ENCODE assay signal across 1 cellular context in the genomic region with DNA sequence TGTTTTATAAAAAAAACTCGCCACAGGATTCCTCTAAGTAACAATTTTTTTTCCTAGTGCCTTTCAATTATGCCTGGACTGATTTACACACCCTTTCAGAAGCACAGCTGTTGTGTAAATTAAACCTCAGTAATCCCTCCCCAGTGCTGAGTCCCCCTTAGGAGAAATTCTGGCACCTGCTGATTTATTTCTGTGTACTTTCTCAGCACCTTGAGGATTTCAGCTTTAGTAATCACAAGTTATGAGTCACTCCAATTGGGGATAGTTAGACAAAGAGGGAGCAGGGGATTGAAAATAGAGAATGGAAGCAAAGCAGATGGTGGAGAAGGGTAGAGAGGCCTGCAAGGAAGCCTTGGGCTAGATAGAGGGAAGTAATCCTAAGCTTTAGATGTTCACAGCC.
A peak's percentile ranks its signal among the peaks of the same experiment; 100 is the strongest.
TF ChIP-seq lines count a peak whose summit lies in the region.

No MANE protein-coding gene starts in this region.

TF ChIP-seq in HEK293, 187 proteins besides CTCF, POLR2A, EP300 and RAD21 (continued from another document):
- TF ChIP-seq REST (tag by site-specific recombination; IDR thresholded peaks at IDR 0.05) (no peak), ZNF423 (tag by site-specific recombination; IDR thresholded peaks at IDR 0.05) (no peak), ZNF174 (tag by site-specific recombination; IDR thresholded peaks at IDR 0.05) (no peak), ZNF214 (tag by site-specific recombination; IDR thresholded peaks at IDR 0.05; ENCODE audit: borderline replicate concordance) (no peak), ZNF560 (tag by site-specific recombination; IDR thresholded peaks at IDR 0.05; ENCODE audit: borderline replicate concordance) (no peak), ZNF341 (tag by site-specific recombination; IDR thresholded peaks at IDR 0.05; ENCODE audit: low read depth) (no peak), ZBTB17 (tag by site-specific recombination; IDR thresholded peaks at IDR 0.05) (no peak), TCF7L2 (IDR thresholded peaks at IDR 0.05; ENCODE audit: borderline replicate concordance, low read depth, low read length) (no peak), ZNF404 (tag by site-specific recombination; IDR thresholded peaks at IDR 0.05) (no peak), MZF1 (tag by site-specific recombination; IDR thresholded peaks at IDR 0.05; ENCODE audit: borderline replicate concordance) (peak; percentile 90), ZSCAN5A (tag by site-specific recombination; IDR thresholded peaks at IDR 0.05) (no peak), ZNF626 (tag by site-specific recombination; IDR thresholded peaks at IDR 0.05) (no peak), SP7 (tag by site-specific recombination; IDR thresholded peaks at IDR 0.05) (peak; percentile 81), REPIN1 (tag by site-specific recombination; IDR thresholded peaks at IDR 0.05; ENCODE audit: low read depth) (no peak), PRDM1 (tag by site-specific recombination; IDR thresholded peaks at IDR 0.05) (peak; percentile 58; the same call in 1 of the 2 replicates), ZNF660 (tag by site-specific recombination; IDR thresholded peaks at IDR 0.05) (0 out of 2 replicates have a peak, but pooled peaks have one; percentile 10), MEIS1 (CRISPR knock-in tag; IDR thresholded peaks at IDR 0.05; ENCODE audit: borderline replicate concordance) (no peak), KLF1 (tag by site-specific recombination; IDR thresholded peaks at IDR 0.05) (no peak), ZNF335 (tag by site-specific recombination; conservative IDR thresholded peaks at IDR 0.05) (no peak; the same call in 1 of the 2 replicates), ZNF792 (tag by site-specific recombination; IDR thresholded peaks at IDR 0.05) (no peak), OSR2 (tag by site-specific recombination; IDR thresholded peaks at IDR 0.05) (0 out of 2 replicates have a peak, but pooled peaks have one; percentile 32), PRDM10 (tag by site-specific recombination; IDR thresholded peaks at IDR 0.05) (peak; percentile 60), PRDM4 (tag by site-specific recombination; IDR thresholded peaks at IDR 0.05) (0 out of 2 replicates have a peak, but pooled peaks have one; percentile 18), BCL11B (tag by site-specific recombination; IDR thresholded peaks at IDR 0.05; ENCODE audit: low read depth) (no peak), GLIS1 (tag by site-specific recombination; IDR thresholded peaks at IDR 0.05) (peak; percentile 48; the same call in 1 of the 2 replicates), SP2 (tag by site-specific recombination; IDR thresholded peaks at IDR 0.05) (no peak), KLF10 (tag by site-specific recombination; IDR thresholded peaks at IDR 0.05) (no peak), ZNF37A (tag by site-specific recombination; IDR thresholded peaks at IDR 0.05) (no peak), ZIC2 (tag by site-specific recombination; IDR thresholded peaks at IDR 0.05) (peak; percentile 92), GLIS2 (tag by site-specific recombination; IDR thresholded peaks at IDR 0.05) (no peak), HOXC10 (CRISPR knock-in tag; IDR thresholded peaks at IDR 0.05) (no peak), GFI1B (tag by site-specific recombination; IDR thresholded peaks at IDR 0.05) (peak; percentile 45; the same call in 1 of the 2 replicates), ZSCAN16 (tag by site-specific recombination; IDR thresholded peaks at IDR 0.05) (no peak), ZNF114 (tag by site-specific recombination; IDR thresholded peaks at IDR 0.05) (no peak), ZNF791 (tag by site-specific recombination; IDR thresholded peaks at IDR 0.05) (no peak), ZNF530 (tag by site-specific recombination; IDR thresholded peaks at IDR 0.05; ENCODE audit: low read depth) (no peak), ZNF48 (tag by site-specific recombination; IDR thresholded peaks at IDR 0.05) (no peak)
- TF ChIP-seq, protein P1, sequence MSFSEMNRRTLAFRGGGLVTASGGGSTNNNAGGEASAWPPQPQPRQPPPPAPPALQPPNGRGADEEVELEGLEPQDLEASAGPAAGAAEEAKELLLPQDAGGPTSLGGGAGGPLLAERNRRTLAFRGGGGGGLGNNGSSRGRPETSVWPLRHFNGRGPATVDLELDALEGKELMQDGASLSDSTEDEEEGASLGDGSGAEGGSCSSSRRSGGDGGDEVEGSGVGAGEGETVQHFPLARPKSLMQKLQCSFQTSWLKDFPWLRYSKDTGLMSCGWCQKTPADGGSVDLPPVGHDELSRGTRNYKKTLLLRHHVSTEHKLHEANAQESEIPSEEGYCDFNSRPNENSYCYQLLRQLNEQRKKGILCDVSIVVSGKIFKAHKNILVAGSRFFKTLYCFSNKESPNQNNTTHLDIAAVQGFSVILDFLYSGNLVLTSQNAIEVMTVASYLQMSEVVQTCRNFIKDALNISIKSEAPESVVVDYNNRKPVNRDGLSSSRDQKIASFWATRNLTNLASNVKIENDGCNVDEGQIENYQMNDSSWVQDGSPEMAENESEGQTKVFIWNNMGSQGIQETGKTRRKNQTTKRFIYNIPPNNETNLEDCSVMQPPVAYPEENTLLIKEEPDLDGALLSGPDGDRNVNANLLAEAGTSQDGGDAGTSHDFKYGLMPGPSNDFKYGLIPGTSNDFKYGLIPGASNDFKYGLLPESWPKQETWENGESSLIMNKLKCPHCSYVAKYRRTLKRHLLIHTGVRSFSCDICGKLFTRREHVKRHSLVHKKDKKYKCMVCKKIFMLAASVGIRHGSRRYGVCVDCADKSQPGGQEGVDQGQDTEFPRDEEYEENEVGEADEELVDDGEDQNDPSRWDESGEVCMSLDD (tag by site-specific recombination; IDR thresholded peaks at IDR 0.05) = no peak
- TF ChIP-seq, protein P2, sequence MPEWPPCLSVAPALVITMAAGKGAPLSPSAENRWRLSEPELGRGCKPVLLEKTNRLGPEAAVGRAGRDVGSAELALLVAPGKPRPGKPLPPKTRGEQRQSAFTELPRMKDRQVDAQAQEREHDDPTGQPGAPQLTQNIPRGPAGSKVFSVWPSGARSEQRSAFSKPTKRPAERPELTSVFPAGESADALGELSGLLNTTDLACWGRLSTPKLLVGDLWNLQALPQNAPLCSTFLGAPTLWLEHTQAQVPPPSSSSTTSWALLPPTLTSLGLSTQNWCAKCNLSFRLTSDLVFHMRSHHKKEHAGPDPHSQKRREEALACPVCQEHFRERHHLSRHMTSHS (tag by site-specific recombination; IDR thresholded peaks at IDR 0.05) = no peak
- TF ChIP-seq, protein P3, sequence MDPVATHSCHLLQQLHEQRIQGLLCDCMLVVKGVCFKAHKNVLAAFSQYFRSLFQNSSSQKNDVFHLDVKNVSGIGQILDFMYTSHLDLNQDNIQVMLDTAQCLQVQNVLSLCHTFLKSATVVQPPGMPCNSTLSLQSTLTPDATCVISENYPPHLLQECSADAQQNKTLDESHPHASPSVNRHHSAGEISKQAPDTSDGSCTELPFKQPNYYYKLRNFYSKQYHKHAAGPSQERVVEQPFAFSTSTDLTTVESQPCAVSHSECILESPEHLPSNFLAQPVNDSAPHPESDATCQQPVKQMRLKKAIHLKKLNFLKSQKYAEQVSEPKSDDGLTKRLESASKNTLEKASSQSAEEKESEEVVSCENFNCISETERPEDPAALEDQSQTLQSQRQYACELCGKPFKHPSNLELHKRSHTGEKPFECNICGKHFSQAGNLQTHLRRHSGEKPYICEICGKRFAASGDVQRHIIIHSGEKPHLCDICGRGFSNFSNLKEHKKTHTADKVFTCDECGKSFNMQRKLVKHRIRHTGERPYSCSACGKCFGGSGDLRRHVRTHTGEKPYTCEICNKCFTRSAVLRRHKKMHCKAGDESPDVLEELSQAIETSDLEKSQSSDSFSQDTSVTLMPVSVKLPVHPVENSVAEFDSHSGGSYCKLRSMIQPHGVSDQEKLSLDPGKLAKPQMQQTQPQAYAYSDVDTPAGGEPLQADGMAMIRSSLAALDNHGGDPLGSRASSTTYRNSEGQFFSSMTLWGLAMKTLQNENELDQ (tag by site-specific recombination; IDR thresholded peaks at IDR 0.05; ENCODE audit: low read depth) = no peak
